Comparison of ENCODE assay signal across 26 cellular contexts in the genomic region with DNA sequence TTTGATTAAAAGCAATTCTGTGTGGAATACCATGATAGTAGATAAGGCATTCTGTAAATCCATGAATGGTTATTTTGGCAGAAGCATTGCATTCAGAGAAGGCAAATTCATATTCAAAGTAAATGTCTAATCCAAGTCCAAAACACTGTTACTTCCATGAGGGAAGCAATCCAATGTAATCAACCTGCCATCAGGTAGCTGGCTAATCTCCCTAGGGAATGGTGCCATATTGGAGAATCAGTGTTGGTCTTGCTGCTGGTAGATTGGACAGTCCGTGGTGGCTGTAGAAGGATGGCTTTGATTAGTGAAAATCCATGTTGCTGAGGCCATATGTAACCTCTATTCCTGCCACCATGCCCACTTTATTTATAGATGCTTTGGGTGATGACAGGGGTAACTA.
"Had no signal": no experiment of that assay in that cellular context is flagged by ENCODE, and none has a peak within 500 bp of the region (broad histone marks: within the 10 kb centered on the region; RNA-seq: fewer than 3 reads in every experiment).

No MANE protein-coding gene starts in this region.

- H3K27me3 ChIP-seq: colonic mucosa, dorsolateral prefrontal cortex, esophagus muscularis mucosa, esophagus squamous epithelium, foreskin keratinocyte, gastrocnemius medialis, gastroesophageal sphincter, heart left ventricle, heart right ventricle had no signal

- H3K27ac ChIP-seq: colonic mucosa, coronary artery, dorsolateral prefrontal cortex, epithelial cell of prostate, esophagus muscularis mucosa, esophagus squamous epithelium, foreskin keratinocyte, gastrocnemius medialis, gastroesophageal sphincter, heart left ventricle, heart right ventricle had no signal

- DNase-seq: colonic mucosa; cortex of kidney; dorsolateral prefrontal cortex; effector CD4-positive, alpha-beta T cell; effector CD8-positive, alpha-beta T cell; effector memory CD4-positive, alpha-beta T cell; effector memory CD8-positive, alpha-beta T cell; endodermal cell; erythroblast; esophagus squamous epithelium; foreskin keratinocyte; foreskin melanocyte; gastrocnemius medialis; glutamatergic neuron; head of caudate nucleus; heart left ventricle; heart right ventricle had no signal

- FAIRE-seq: colon, endometrium, frontal cortex had no signal

- H3K4me3 ChIP-seq: colonic mucosa, coronary artery, dorsolateral prefrontal cortex, esophagus muscularis mucosa, esophagus squamous epithelium, gastrocnemius medialis, gastroesophageal sphincter, heart left ventricle, heart right ventricle had no signal

- H3K36me3 ChIP-seq: colonic mucosa, esophagus muscularis mucosa, esophagus squamous epithelium, gastrocnemius medialis, gastroesophageal sphincter, heart left ventricle, heart right ventricle had no signal

- H3K4me1 Mint-ChIP-seq: endodermal cell had no signal

- H3K27ac Mint-ChIP-seq: dendritic cell treated with granulocyte-macrophage colony-stimulating factor and Interleukin-4, amounts not matched to agents 40 ng/mL and 50 ng/mL, for 4 days; effector memory CD8-positive, alpha-beta T cell; endodermal cell had no signal

- H3K4me1 ChIP-seq: colonic mucosa, esophagus muscularis mucosa, esophagus squamous epithelium, foreskin keratinocyte, gastrocnemius medialis, gastroesophageal sphincter, heart left ventricle, heart right ventricle had no signal

- H3K9me3 Mint-ChIP-seq: dendritic cell treated with granulocyte-macrophage colony-stimulating factor and Interleukin-4, amounts not matched to agents 40 ng/mL and 50 ng/mL, for 4 days; effector memory CD8-positive, alpha-beta T cell had no signal

- H3K9me3 ChIP-seq: colonic mucosa, esophagus muscularis mucosa, esophagus squamous epithelium, gastrocnemius medialis, gastroesophageal sphincter, heart left ventricle, heart right ventricle had no signal

- H3K4me3 Mint-ChIP-seq: dendritic cell treated with granulocyte-macrophage colony-stimulating factor and Interleukin-4, amounts not matched to agents 40 ng/mL and 50 ng/mL, for 4 days; effector memory CD8-positive, alpha-beta T cell; endodermal cell had no signal

- ATAC-seq: effector memory CD8-positive, alpha-beta T cell; esophagus mucosa; foreskin keratinocyte; gastrocnemius medialis; gastroesophageal sphincter; heart left ventricle; heart right ventricle had no signal
